8 cellular contexts compared by ENCODE assay signal in the genomic region with DNA sequence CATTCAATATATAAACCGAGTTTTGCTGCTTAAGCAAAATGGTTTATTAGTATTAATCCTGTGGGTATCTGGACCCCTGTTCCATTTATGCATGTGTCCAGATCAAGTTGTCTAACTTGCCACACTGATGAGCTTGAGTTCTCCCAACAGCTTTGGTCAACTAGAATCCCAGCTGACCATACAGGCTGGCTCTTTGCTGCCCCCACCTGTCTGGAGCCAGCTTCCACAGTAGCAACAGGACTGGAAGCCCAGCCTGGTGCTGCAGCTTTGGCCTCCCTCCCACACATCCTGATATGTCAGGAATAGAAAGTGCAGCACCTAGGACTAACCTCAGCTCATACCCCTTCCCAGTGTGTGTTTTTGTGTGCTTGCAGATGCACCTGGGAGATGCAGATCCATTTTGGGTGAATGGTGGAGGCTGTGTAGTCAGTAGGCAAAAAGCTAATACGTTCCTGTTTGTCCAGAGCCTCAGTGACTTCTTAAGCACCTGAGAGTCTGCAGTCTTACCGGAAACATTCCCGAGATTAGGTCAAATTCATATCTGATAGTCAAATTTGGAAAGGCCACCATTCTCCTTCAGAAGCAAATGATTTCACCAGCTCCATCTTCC. TPM values are rescaled to one million over a fixed set of nuclear protein-coding genes. Genes with fewer than 3 reads are reported as not detected.
DNase-seq lines count a peak whose midpoint lies in the region; ATAC-seq and TF ChIP-seq lines count a peak whose summit lies in the region.

No MANE protein-coding gene starts in this region.

- H3K27me3 ChIP-seq in ovary = no peaks in the 10 kb centered on the region

- H3K27ac ChIP-seq in ovary = no peak overlapping the region

- no peaks in the 10 kb centered on the region for H3K9me3 ChIP-seq in ovary

- no peaks in the 10 kb centered on the region for H3K36me3 Mint-ChIP-seq in activated CD8-positive, alpha-beta memory T cell treated with anti-CD3 and anti-CD28 coated beads, Interleukin-2, amount 10 ng/mL, durations not matched to agents 7 days and 5 days

- intact Hi-C loops in ovary (cut with DNase I) = no loop called here

- no peaks in the 10 kb centered on the region for H3K27me3 Mint-ChIP-seq in activated CD8-positive, alpha-beta memory T cell treated with anti-CD3 and anti-CD28 coated beads, Interleukin-2, amount 10 ng/mL, durations not matched to agents 7 days and 5 days

- DNase-seq in activated CD8-positive, alpha-beta memory T cell treated with anti-CD3 and anti-CD28 coated beads for 48 hours (ENCODE audit: low read depth in 2 of 3, low spot score in 2 of 3) = peak in 2 of 3 experiments; percentile 1
- no peak for DNase-seq in activated CD8-positive, alpha-beta memory T cell treated with anti-CD3 and anti-CD28 coated beads, Interleukin-2, amount 10 ng/mL, durations not matched to agents 7 days and 5 days
- DNase-seq in GOT3 (lab: John Stamatoyannopoulos, UW) = peak; percentile 27
- DNase-seq in MV-4-11 (lab: John Stamatoyannopoulos, UW) = peak; percentile 60
- peak; percentile 50 for DNase-seq in UCSD-AML1 (lab: John Stamatoyannopoulos, UW; ENCODE audit: unreplicated experiment)
- DNase-seq in foreskin melanocyte = peak; percentile 49
- peak; percentile 42 to 72 (median 61) for DNase-seq in ovary

- no peaks in the 10 kb centered on the region for H3K4me1 Mint-ChIP-seq in activated CD8-positive, alpha-beta memory T cell treated with anti-CD3 and anti-CD28 coated beads, Interleukin-2, amount 10 ng/mL, durations not matched to agents 7 days and 5 days

- no peak for ATAC-seq in activated CD8-positive, alpha-beta memory T cell treated with anti-CD3 and anti-CD28 coated beads, Interleukin-2, amount 10 ng/mL, durations not matched to agents 7 days and 5 days
- no peak for ATAC-seq in HG03135 (IDR thresholded peaks at IDR 0.05; ENCODE audit: unreplicated experiment)

- CTCF ChIA-PET in activated CD8-positive, alpha-beta memory T cell treated with anti-CD3 and anti-CD28 coated beads, Interleukin-2, amount 10 ng/mL, durations not matched to agents 7 days and 5 days (lab: Charles Lee) = interaction anchor here (1.6 kb wide), 1 partner anchor 140 kb away, joined by 13 read pairs; no protein-coding TSS in a partner anchor

- 49 to 64% (median 50%) methylated on average over 4 of the region's 4 CpGs for WGBS in ovary, 3 donors

- no peak for TF ChIP-seq EP300 in ovary (IDR thresholded peaks at IDR 0.05)

- H3K4me3 Mint-ChIP-seq in activated CD8-positive, alpha-beta memory T cell treated with anti-CD3 and anti-CD28 coated beads, Interleukin-2, amount 10 ng/mL, durations not matched to agents 7 days and 5 days = no peak overlapping the region

- peak in 2 of 3 donors; percentile 28 to 43 for TF ChIP-seq CTCF in ovary (IDR thresholded peaks at IDR 0.05)

- no peaks in the 10 kb centered on the region for H3K4me1 ChIP-seq in ovary (ENCODE audit: insufficient read depth)

- H3K9me3 Mint-ChIP-seq in activated CD8-positive, alpha-beta memory T cell treated with anti-CD3 and anti-CD28 coated beads, Interleukin-2, amount 10 ng/mL, durations not matched to agents 7 days and 5 days (ENCODE audit: low read depth) = no peaks in the 10 kb centered on the region

- no peak overlapping the region for H3K27ac Mint-ChIP-seq in activated CD8-positive, alpha-beta memory T cell treated with anti-CD3 and anti-CD28 coated beads, Interleukin-2, amount 10 ng/mL, durations not matched to agents 7 days and 5 days

- no peaks in the 10 kb centered on the region for H3K36me3 ChIP-seq in ovary

- TF ChIP-seq POLR2A in ovary (IDR thresholded peaks at IDR 0.05) = no peak

- H3K4me3 ChIP-seq in ovary = no peak overlapping the region

RNA-seq across cellular contexts. Expression of gene BEND5, which starts 40.9 kb away (rescaled TPM):
- 1 to 10 TPM in 1 of 2 experiments, under 1 TPM in 1; 0.96 to 1.9 TPM for total RNA-seq in activated CD8-positive, alpha-beta memory T cell treated with anti-CD3 and anti-CD28 coated beads, Interleukin-2, amount 10 ng/mL, durations not matched to agents 7 days and 5 days
- total RNA-seq in ovary = 10 to 100 TPM in 6 of 7 donors, 1 to 10 TPM in 1; 8.2 to 21.0 (median 12.3) TPM
- 10 to 100 TPM; 21.9 to 28.5 TPM for polyA plus RNA-seq in ovary
